ENCODE assay signal across 12 cellular contexts in genomic region chr15:44695274-44695673, GRCh38.
"Had no signal": no experiment of that assay in that cellular context is flagged by ENCODE, and none has a peak within 500 bp of the region (broad histone marks: within the 10 kb centered on the region; RNA-seq: fewer than 3 reads in every experiment).

No MANE protein-coding gene starts in this region.

- H3K27me3 Mint-ChIP-seq: activated CD4-positive, alpha-beta memory T cell treated with anti-CD3 and anti-CD28 coated beads for 36 hours had no signal

- H3K36me3 ChIP-seq: brain microvascular endothelial cell, lower lobe of right lung had no signal

- H3K4me3 ChIP-seq: lower lobe of right lung had no signal

- H3K27ac Mint-ChIP-seq: activated CD4-positive, alpha-beta memory T cell treated with anti-CD3 and anti-CD28 coated beads for 36 hours; endodermal cell had no signal

- H3K4me3 Mint-ChIP-seq: activated CD4-positive, alpha-beta memory T cell treated with anti-CD3 and anti-CD28 coated beads for 36 hours; activated T-cell treated with anti-CD3 and anti-CD28 coated beads, Interleukin-2, amount 50 U/mL, for 4 hours; endodermal cell; naive thymus-derived CD4-positive, alpha-beta T cell had no signal

- ATAC-seq: activated naive CD4-positive, alpha-beta T cell treated with anti-CD3 and anti-CD28 coated beads, Interleukin-2, amount 50 U/mL, for 72 hours; activated T-cell treated with anti-CD3 and anti-CD28 coated beads, Interleukin-2, amount 50 U/mL, for 4 hours; lower lobe of right lung; naive thymus-derived CD4-positive, alpha-beta T cell had no signal

- DNase-seq: activated CD4-positive, alpha-beta memory T cell treated with anti-CD3 and anti-CD28 coated beads for 36 hours; activated CD4-positive, alpha-beta T cell treated with anti-CD3 and anti-CD28 coated beads for 1 hour; activated effector memory CD4-positive, alpha-beta T cell treated with anti-CD3 and anti-CD28 coated beads, Interleukin-2, amount 50 U/mL, for 16 hours; activated T-cell treated with anti-CD3 and anti-CD28 coated beads, Interleukin-2, amount 50 U/mL, for 4 hours; brain microvascular endothelial cell; endodermal cell; erythroblast; hypothalamus; lower lobe of right lung; naive thymus-derived CD4-positive, alpha-beta T cell; T-helper 9 cell had no signal

- H3K9me3 Mint-ChIP-seq: endodermal cell had no signal

- H3K4me1 ChIP-seq: lower lobe of right lung had no signal

- H3K27ac ChIP-seq: brain microvascular endothelial cell, lower lobe of right lung had no signal
